Comparison of ENCODE assay signal across 19 cellular contexts in genomic region chr2:109683452-109683851, GRCh38.
"Had no signal": no experiment of that assay in that cellular context is flagged by ENCODE, and none has a peak within 500 bp of the region (broad histone marks: within the 10 kb centered on the region; RNA-seq: fewer than 3 reads in every experiment).

No MANE protein-coding gene starts in this region.

- H3K27me3 ChIP-seq: esophagus squamous epithelium, ovary, uterus had no signal

- H3K27ac ChIP-seq: esophagus squamous epithelium, ovary, uterus had no signal

- ATAC-seq: left colon; mucosa of descending colon; naive thymus-derived CD8-positive, alpha-beta T cell; right cardiac atrium; stimulated activated memory B cell treated with anti-CD40 and anti-IgM and Interleukin-4, amounts not matched to agents 10 μg/mL and 1 μg/mL and 100 μg/mL, for 72 hours had no signal

- H3K4me3 Mint-ChIP-seq: immature natural killer cell; naive thymus-derived CD8-positive, alpha-beta T cell; stimulated activated memory B cell treated with anti-CD40 and anti-IgM and Interleukin-4, amounts not matched to agents 10 μg/mL and 1 μg/mL and 100 μg/mL, for 72 hours; stimulated activated naive CD8-positive, alpha-beta T cell treated with anti-CD3 and anti-CD28 coated beads, Interleukin-15, Interleukin-2, amounts not matched to agents 100 ng/mL and 50 ng/mL, for 24 hours; type B pancreatic cell had no signal

- DNase-seq: esophagus squamous epithelium; foreskin fibroblast; immature natural killer cell; kidney; mammary epithelial cell; mucosa of descending colon; naive thymus-derived CD8-positive, alpha-beta T cell; nucleus accumbens; ovary; right cardiac atrium; spleen; stimulated activated CD4-positive, alpha-beta T cell treated with anti-CD3 and anti-CD28 coated beads, Interleukin-15, amount 100 ng/mL, for 24 hours; stimulated activated CD4-positive, alpha-beta T cell treated with anti-CD3 and anti-CD28 coated beads, Interleukin-1b, Interleukin-23, amount 100 ng/mL, for 48 hours; stimulated activated CD4-positive, alpha-beta T cell treated with anti-CD3 and anti-CD28 coated beads, Interleukin-4, amount 100 ng/mL, for 24 hours; uterus had no signal

- H3K36me3 Mint-ChIP-seq: immature natural killer cell; naive thymus-derived CD8-positive, alpha-beta T cell; stimulated activated memory B cell treated with anti-CD40 and anti-IgM and Interleukin-4, amounts not matched to agents 10 μg/mL and 1 μg/mL and 100 μg/mL, for 72 hours; type B pancreatic cell had no signal

- H3K36me3 ChIP-seq: esophagus squamous epithelium, ovary, spleen, uterus had no signal

- H3K27ac Mint-ChIP-seq: immature natural killer cell; naive thymus-derived CD8-positive, alpha-beta T cell; stimulated activated memory B cell treated with anti-CD40 and anti-IgM and Interleukin-4, amounts not matched to agents 10 μg/mL and 1 μg/mL and 100 μg/mL, for 72 hours; stimulated activated naive CD8-positive, alpha-beta T cell treated with anti-CD3 and anti-CD28 coated beads, Interleukin-15, Interleukin-2, amounts not matched to agents 100 ng/mL and 50 ng/mL, for 24 hours; type B pancreatic cell had no signal

- FAIRE-seq: kidney had no signal

- H3K9me3 Mint-ChIP-seq: immature natural killer cell; naive thymus-derived CD8-positive, alpha-beta T cell; stimulated activated memory B cell treated with anti-CD40 and anti-IgM and Interleukin-4, amounts not matched to agents 10 μg/mL and 1 μg/mL and 100 μg/mL, for 72 hours; stimulated activated naive CD8-positive, alpha-beta T cell treated with anti-CD3 and anti-CD28 coated beads, Interleukin-15, Interleukin-2, amounts not matched to agents 100 ng/mL and 50 ng/mL, for 24 hours; type B pancreatic cell had no signal

- H3K27me3 Mint-ChIP-seq: type B pancreatic cell had no signal

- H3K4me1 Mint-ChIP-seq: immature natural killer cell; stimulated activated memory B cell treated with anti-CD40 and anti-IgM and Interleukin-4, amounts not matched to agents 10 μg/mL and 1 μg/mL and 100 μg/mL, for 72 hours had no signal

- H3K4me1 ChIP-seq: uterus had no signal

- H3K9me3 ChIP-seq: esophagus squamous epithelium, mucosa of descending colon, ovary, spleen, uterus had no signal

- H3K4me3 ChIP-seq: esophagus squamous epithelium, mucosa of descending colon, ovary, spleen, uterus had no signal
